ENCODE assay signal across 1 cellular context in the genomic region with DNA sequence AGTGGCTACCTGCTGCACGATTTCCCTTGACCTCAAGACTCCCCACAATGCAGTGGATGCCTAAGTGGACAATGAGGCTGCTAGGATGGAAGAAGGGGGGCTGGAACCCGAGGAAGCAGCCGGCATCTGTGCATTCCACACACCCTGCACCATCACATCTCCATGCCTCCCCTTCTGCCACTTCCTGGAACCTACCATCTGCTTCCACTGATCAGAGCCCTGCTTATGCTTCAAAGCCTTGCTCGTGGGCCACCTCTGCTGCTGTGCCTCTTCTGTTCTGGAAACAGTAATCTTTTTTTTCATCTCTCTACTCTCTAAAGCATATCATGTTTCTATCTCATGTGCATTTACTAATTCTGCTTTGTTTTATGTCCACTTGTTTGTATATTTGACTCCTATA.
TF ChIP-seq lines count a peak whose summit lies in the region.

No MANE protein-coding gene starts in this region.

TF ChIP-seq in HepG2, 621 proteins besides CTCF, POLR2A, EP300 and RAD21:
- TF ChIP-seq, protein P1, sequence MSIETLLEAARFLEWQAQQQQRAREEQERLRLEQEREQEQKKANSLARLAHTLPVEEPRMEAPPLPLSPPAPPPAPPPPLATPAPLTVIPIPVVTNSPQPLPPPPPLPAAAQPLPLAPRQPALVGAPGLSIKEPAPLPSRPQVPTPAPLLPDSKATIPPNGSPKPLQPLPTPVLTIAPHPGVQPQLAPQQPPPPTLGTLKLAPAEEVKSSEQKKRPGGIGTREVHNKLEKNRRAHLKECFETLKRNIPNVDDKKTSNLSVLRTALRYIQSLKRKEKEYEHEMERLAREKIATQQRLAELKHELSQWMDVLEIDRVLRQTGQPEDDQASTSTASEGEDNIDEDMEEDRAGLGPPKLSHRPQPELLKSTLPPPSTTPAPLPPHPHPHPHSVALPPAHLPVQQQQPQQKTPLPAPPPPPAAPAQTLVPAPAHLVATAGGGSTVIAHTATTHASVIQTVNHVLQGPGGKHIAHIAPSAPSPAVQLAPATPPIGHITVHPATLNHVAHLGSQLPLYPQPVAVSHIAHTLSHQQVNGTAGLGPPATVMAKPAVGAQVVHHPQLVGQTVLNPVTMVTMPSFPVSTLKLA (IDR thresholded peaks at IDR 0.05), result no peak
- TF ChIP-seq ZSCAN31 (CRISPR knock-in tag; IDR thresholded peaks at IDR 0.05; ENCODE audit: low read depth) (no peak), KDM6A (CRISPR knock-in tag; IDR thresholded peaks at IDR 0.05; ENCODE audit: low read depth) (no peak), TBX3 (IDR thresholded peaks at IDR 0.05; ENCODE audit: borderline replicate concordance) (no peak), JUND (CRISPR knock-in tag; IDR thresholded peaks at IDR 0.05) (no peak), ZNF674 (CRISPR knock-in tag; IDR thresholded peaks at IDR 0.05; ENCODE audit: low read depth) (no peak), HOXA5 (CRISPR knock-in tag; IDR thresholded peaks at IDR 0.05) (no peak), MYPOP (CRISPR knock-in tag; IDR thresholded peaks at IDR 0.05) (no peak), ZNF761 (CRISPR knock-in tag; conservative IDR thresholded peaks at IDR 0.05) (no peak), ZNF263 (CRISPR knock-in tag; IDR thresholded peaks at IDR 0.05) (no peak), ARID5B (CRISPR knock-in tag; IDR thresholded peaks at IDR 0.05) (no peak), ERF (CRISPR knock-in tag; IDR thresholded peaks at IDR 0.05) (no peak), KLF11 (CRISPR knock-in tag; IDR thresholded peaks at IDR 0.05) (no peak), NKX3-1 (CRISPR knock-in tag; IDR thresholded peaks at IDR 0.05) (no peak), NFKB2 (CRISPR knock-in tag; IDR thresholded peaks at IDR 0.05; ENCODE audit: borderline replicate concordance) (no peak), HOMEZ (CRISPR knock-in tag; IDR thresholded peaks at IDR 0.05; ENCODE audit: low read depth) (no peak)
- TF ChIP-seq, protein P2, sequence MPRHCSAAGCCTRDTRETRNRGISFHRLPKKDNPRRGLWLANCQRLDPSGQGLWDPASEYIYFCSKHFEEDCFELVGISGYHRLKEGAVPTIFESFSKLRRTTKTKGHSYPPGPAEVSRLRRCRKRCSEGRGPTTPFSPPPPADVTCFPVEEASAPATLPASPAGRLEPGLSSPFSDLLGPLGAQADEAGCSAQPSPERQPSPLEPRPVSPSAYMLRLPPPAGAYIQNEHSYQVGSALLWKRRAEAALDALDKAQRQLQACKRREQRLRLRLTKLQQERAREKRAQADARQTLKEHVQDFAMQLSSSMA (CRISPR knock-in tag; IDR thresholded peaks at IDR 0.05), result no peak
